In the genomic region with DNA sequence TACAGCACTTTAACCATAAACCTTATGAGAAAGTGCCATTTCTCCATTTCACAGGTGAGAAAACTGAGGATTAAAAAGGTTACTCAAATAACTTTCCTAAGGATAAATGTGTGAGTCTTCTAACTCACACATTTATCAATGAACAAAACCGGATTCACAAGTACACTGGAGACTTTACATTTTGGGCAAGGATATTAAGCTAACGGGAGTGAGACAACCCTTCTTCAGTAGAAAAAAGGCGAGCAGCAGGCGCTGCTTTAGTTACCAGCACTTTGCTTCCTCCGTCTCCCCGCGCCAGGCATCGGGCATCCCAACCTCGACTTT, we compare ENCODE assay signal across 9 cellular contexts. TPM values are rescaled to one million over a fixed set of nuclear protein-coding genes. Genes with fewer than 3 reads are reported as not detected.
DNase-seq lines count a peak whose midpoint lies in the region; ATAC-seq, FAIRE-seq and TF ChIP-seq lines count a peak whose summit lies in the region.
"Had no signal": no experiment of that assay in that cellular context is flagged by ENCODE, and none has a peak within 500 bp of the region (broad histone marks: within the 10 kb centered on the region; RNA-seq: fewer than 3 reads in every experiment).

No MANE protein-coding gene starts in this region.

- H3K36me3 ChIP-seq in muscle layer of duodenum (ENCODE audit: control insufficient read depth in 1 of 2, insufficient read depth in 2 of 2, low read length in 2 of 2) = peaks cover 0 to 9% of the 10 kb centered on the region in 2 donors

- peaks cover 21% of the 10 kb centered on the region for H3K4me1 Mint-ChIP-seq in stimulated activated naive CD8-positive, alpha-beta T cell treated with anti-CD3 and anti-CD28 coated beads, Interleukin-15, Interleukin-2, amounts not matched to agents 100 ng/mL and 50 ng/mL, for 24 hours (ENCODE audit: low read depth)
- H3K4me1 Mint-ChIP-seq in chondrocyte (ENCODE audit: low read depth) = peaks cover 15% of the 10 kb centered on the region

- no peaks in the 10 kb centered on the region for H3K9me3 ChIP-seq in muscle layer of duodenum (ENCODE audit: control insufficient read depth in 1 of 2, low read length in 2 of 2)

- H3K4me3 ChIP-seq in muscle layer of duodenum (ENCODE audit: low read depth in 1 of 2, low read length in 2 of 2) = peak overlapping the region; percentile 43 to 76

- TF ChIP-seq CTCF in chondrocyte (IDR thresholded peaks at IDR 0.05) = peak; percentile 16

- H3K27ac Mint-ChIP-seq in stimulated activated naive CD8-positive, alpha-beta T cell treated with anti-CD3 and anti-CD28 coated beads, Interleukin-15, Interleukin-2, amounts not matched to agents 100 ng/mL and 50 ng/mL, for 24 hours = peak overlapping the region; percentile 82
- H3K27ac Mint-ChIP-seq in chondrocyte (ENCODE audit: unreplicated experiment) = peak overlapping the region; percentile 7

- no peaks in the 10 kb centered on the region for H3K27me3 Mint-ChIP-seq in stimulated activated naive CD8-positive, alpha-beta T cell treated with anti-CD3 and anti-CD28 coated beads, Interleukin-15, Interleukin-2, amounts not matched to agents 100 ng/mL and 50 ng/mL, for 24 hours
- no peaks in the 10 kb centered on the region for H3K27me3 Mint-ChIP-seq in chondrocyte (ENCODE audit: low read depth)

- DNase-seq in stimulated activated naive CD8-positive, alpha-beta T cell treated with anti-CD3 and anti-CD28 coated beads, Interleukin-15, Interleukin-2, amounts not matched to agents 100 U/mL and 50 U/mL, for 24 hours = no peak
- DNase-seq in chondrocyte (ENCODE audit: low spot score) (no peak), GM19239 (ENCODE audit: insufficient read length, low spot score) (no peak), SKM-1 treated with dmso at 0.1 percent for 144 hours (lab: John Stamatoyannopoulos, UW; ENCODE audit: unreplicated experiment) (no peak), retina (no peak)

- peaks cover 0 to 13% of the 10 kb centered on the region in 2 donors for H3K4me1 ChIP-seq in muscle layer of duodenum (ENCODE audit: control insufficient read depth in 1 of 2, insufficient read depth in 2 of 2, low read length in 2 of 2)

- H3K27me3 ChIP-seq in muscle layer of duodenum (ENCODE audit: low read depth, low read length) = no peaks in the 10 kb centered on the region

- ATAC-seq in stimulated activated naive CD8-positive, alpha-beta T cell treated with anti-CD3 and anti-CD28 coated beads, Interleukin-15, Interleukin-2, amounts not matched to agents 100 U/mL and 50 U/mL, for 24 hours = no peak
- ATAC-seq in GM18502 (IDR thresholded peaks at IDR 0.05; ENCODE audit: poor library complexity, unreplicated experiment) = no peak

- H3K4me3 Mint-ChIP-seq in stimulated activated naive CD8-positive, alpha-beta T cell treated with anti-CD3 and anti-CD28 coated beads, Interleukin-15, Interleukin-2, amounts not matched to agents 100 ng/mL and 50 ng/mL, for 24 hours = peak overlapping the region; percentile 82
- H3K4me3 Mint-ChIP-seq in chondrocyte (ENCODE audit: unreplicated experiment) = peak overlapping the region; percentile 82

- no peaks in the 10 kb centered on the region for H3K9me3 Mint-ChIP-seq in stimulated activated naive CD8-positive, alpha-beta T cell treated with anti-CD3 and anti-CD28 coated beads, Interleukin-15, Interleukin-2, amounts not matched to agents 100 ng/mL and 50 ng/mL, for 24 hours
- no peaks in the 10 kb centered on the region for H3K9me3 Mint-ChIP-seq in chondrocyte (ENCODE audit: low read depth)

- FAIRE-seq in GM19239 (lab: Jason Lieb, UNC) = no peak
- FAIRE-seq: TTC549 had no signal

- H3K27ac ChIP-seq in muscle layer of duodenum (ENCODE audit: low read length) = no peak overlapping the region

- H3K36me3 Mint-ChIP-seq in stimulated activated naive CD8-positive, alpha-beta T cell treated with anti-CD3 and anti-CD28 coated beads, Interleukin-15, Interleukin-2, amounts not matched to agents 100 ng/mL and 50 ng/mL, for 24 hours (ENCODE audit: low read depth) = peaks cover 17% of the 10 kb centered on the region
- H3K36me3 Mint-ChIP-seq in chondrocyte (ENCODE audit: low read depth) = peaks cover 9% of the 10 kb centered on the region

RNA-seq across cellular contexts. Expression of a gene that starts 0.4 kb away (rescaled TPM):
- total RNA-seq in chondrocyte = 7.4 to 12.3 TPM (median 7.8 TPM) in 3 replicates
